In genomic region chr22:37175414-37176144, GRCh38 we compare ENCODE assay signal across 14 cellular contexts. TPM values are rescaled to one million over a fixed set of nuclear protein-coding genes. Genes with fewer than 3 reads are reported as not detected.
A peak's percentile ranks its signal among the peaks of the same experiment; 100 is the strongest.
DNase-seq lines count a peak whose midpoint lies in the region; TF ChIP-seq lines count a peak whose summit lies in the region.
"Had no signal": no experiment of that assay in that cellular context is flagged by ENCODE, and none has a peak within 500 bp of the region (broad histone marks: within the 10 kb centered on the region; RNA-seq: fewer than 3 reads in every experiment).

No MANE protein-coding gene starts in this region.

- H3K36me3 ChIP-seq in mammary epithelial cell (ENCODE audit: insufficient read depth, low read length) (no peaks in the 10 kb centered on the region), uterus (no peaks in the 10 kb centered on the region), HAP-1 (replicated peaks) (no peaks in the 10 kb centered on the region)

- H3K9ac ChIP-seq in mammary epithelial cell (ENCODE audit: insufficient read depth, low read length), result no peak overlapping the region

- DNase-seq in MCF 10A (ENCODE audit: unreplicated experiment), result peak; percentile 57
- DNase-seq in mammary epithelial cell, result no peak
- DNase-seq in coronary artery (ENCODE audit: low spot score), result peak; percentile 36
- peak; percentile 9 to 14 for DNase-seq in uterus
- no peak for DNase-seq in KBM-7
- DNase-seq in cortex of kidney (lab: John Stamatoyannopoulos, UW), result no peak
- no peak for DNase-seq in HAP-1 (ENCODE audit: low spot score in 2 of 2)
- DNase-seq: central memory CD4-positive, alpha-beta T cell; NCI-H1436 treated with DMSO at 0.1 percent for 48 hours had no signal

- H3K27ac Mint-ChIP-seq in MCF 10A (ENCODE audit: low read depth, unreplicated experiment) (no peak overlapping the region), nephron (peak overlapping the region; percentile 83 to 93 (median 86))
- H3K27ac Mint-ChIP-seq: activated naive CD4-positive, alpha-beta T cell treated with anti-CD3 and anti-CD28 coated beads, Interleukin-2, amount 50 U/mL, for 72 hours; progenitor cell of endocrine pancreas had no signal

- peaks cover 7% of the 10 kb centered on the region for H3K4me1 ChIP-seq in mammary epithelial cell (ENCODE audit: insufficient read depth, low read length)
- peaks cover 3 to 29% of the 10 kb centered on the region in 2 donors for H3K4me1 ChIP-seq in uterus
- no peaks in the 10 kb centered on the region for H3K4me1 ChIP-seq in HAP-1

- 62% methylated on average over 10 of the region's 15 CpGs for WGBS in mammary epithelial cell (ENCODE audit: low coverage, missing lambda C conversion rate)

- CTCF ChIA-PET in MCF 10A (lab: Yijun Ruan, JAX) (interaction anchor here (1.0 to 4.2 kb wide), 3 partner anchors 8 to 23 kb away, joined by 3 to 23 read pairs (median 3); no protein-coding TSS in a partner anchor), mammary epithelial cell (lab: Charles Lee; ENCODE audit: low non-redundant PET) (no interaction called here)

- TF ChIP-seq POLR2A in uterus (IDR thresholded peaks at IDR 0.05), result no peak

- TF ChIP-seq CTCF in MCF 10A (IDR thresholded peaks at IDR 0.05; ENCODE audit: unreplicated experiment) (no peak), mammary epithelial cell (conservative IDR thresholded peaks at IDR 0.05 in 1 of 2, IDR thresholded peaks at IDR 0.05 in 1 of 2; ENCODE audit: extremely low read depth in 1 of 2, insufficient read depth in 1 of 2, low read depth in 1 of 2, low read length in 2 of 2) (no peak), coronary artery (IDR thresholded peaks at IDR 0.05) (no peak), nephron (IDR thresholded peaks at IDR 0.05; ENCODE audit: unreplicated experiment in 3 of 3) (no peak), uterus (IDR thresholded peaks at IDR 0.05) (no peak)

- H3K27ac ChIP-seq in mammary epithelial cell (ENCODE audit: insufficient read depth, low read depth, low read length) (no peak overlapping the region), coronary artery (no peak overlapping the region), uterus (peak overlapping the region in 1 of 2 donors; percentile 67)
- H3K27ac ChIP-seq: testis had no signal

- H3K4me3 ChIP-seq in mammary epithelial cell (replicated peaks in 1 of 3; ENCODE audit: insufficient read depth in 1 of 3, low read depth in 2 of 3, low read length in 3 of 3), result no peak overlapping the region
- H3K4me3 ChIP-seq in coronary artery, result peak overlapping the region; percentile 59
- no peak overlapping the region for H3K4me3 ChIP-seq in uterus
- no peak overlapping the region for H3K4me3 ChIP-seq in HAP-1
- H3K4me3 ChIP-seq: testis had no signal

- H3K4me2 ChIP-seq in mammary epithelial cell (ENCODE audit: insufficient read depth, low read depth, low read length), result no peak overlapping the region

- H3K27me3 Mint-ChIP-seq in MCF 10A (ENCODE audit: insufficient read depth, unreplicated experiment) (peaks cover 11% of the 10 kb centered on the region), nephron (ENCODE audit: low read depth) (peaks cover 4% of the 10 kb centered on the region)

- H3K4me3 Mint-ChIP-seq in MCF 10A (ENCODE audit: unreplicated experiment) (peak overlapping the region; percentile 61), nephron (peak overlapping the region in 1 of 3 experiments; percentile 12)

- intact Hi-C loops in MCF 10A (cut with micrococcal nuclease), result no loop called here
- intact Hi-C loops in mammary epithelial cell (cut with micrococcal nuclease), result no loop called here
- intact Hi-C loops in uterus (cut with DNase I; ENCODE audit: low total_unique reads), result no loop called here

- H3K4me1 Mint-ChIP-seq in MCF 10A (ENCODE audit: insufficient read depth, unreplicated experiment) (peaks cover 50% of the 10 kb centered on the region), nephron (peaks cover 75% of the 10 kb centered on the region)

- H4K20me1 ChIP-seq in mammary epithelial cell (ENCODE audit: insufficient read depth, low read length), result no peaks in the 10 kb centered on the region

- H3K79me2 ChIP-seq in mammary epithelial cell (ENCODE audit: insufficient read depth, low read length), result no peaks in the 10 kb centered on the region

- H3K9me3 ChIP-seq in mammary epithelial cell (replicated peaks; ENCODE audit: insufficient read depth, low read length) (no peaks in the 10 kb centered on the region), uterus (no peaks in the 10 kb centered on the region), HAP-1 (no peaks in the 10 kb centered on the region)
- H3K9me3 ChIP-seq: testis had no signal

- H2AFZ ChIP-seq in mammary epithelial cell (ENCODE audit: low read depth, low read length), result no peak overlapping the region

- H3K9me3 Mint-ChIP-seq in MCF 10A (ENCODE audit: unreplicated experiment) (no peaks in the 10 kb centered on the region), nephron (no peaks in the 10 kb centered on the region)
- H3K9me3 Mint-ChIP-seq: activated naive CD4-positive, alpha-beta T cell treated with anti-CD3 and anti-CD28 coated beads, Interleukin-2, amount 50 U/mL, for 72 hours had no signal

- in situ Hi-C loops in mammary epithelial cell (cut with MboI; ENCODE audit: low sequenced_read_pairs in 2 of 2) (no loop called here), KBM-7 (cut with MboI; ENCODE audit: low pct_unique_long_range_greater_than_20kb, low sequenced_read_pairs) (no loop called here), HAP-1 (cut with MboI; ENCODE audit: low sequenced_read_pairs) (no loop called here)

- H3K36me3 Mint-ChIP-seq in MCF 10A (ENCODE audit: insufficient read depth, unreplicated experiment) (no peaks in the 10 kb centered on the region), nephron (ENCODE audit: low read depth) (peaks cover 2% of the 10 kb centered on the region)
- H3K36me3 Mint-ChIP-seq: activated naive CD4-positive, alpha-beta T cell treated with anti-CD3 and anti-CD28 coated beads, Interleukin-2, amount 50 U/mL, for 72 hours had no signal

- H3K27me3 ChIP-seq in mammary epithelial cell (ENCODE audit: insufficient read depth, low read length) (peaks cover 8% of the 10 kb centered on the region), uterus (no peaks in the 10 kb centered on the region), HAP-1 (ENCODE audit: low read depth) (peaks cover 29% of the 10 kb centered on the region)
- H3K27me3 ChIP-seq: testis had no signal

- no TSS peak for BruUV-seq in MCF 10A (replicated peaks; lab: Mats Ljungman, UMichigan)
- BruUV-seq in mammary epithelial cell (replicated peaks; lab: Mats Ljungman, UMichigan), result no TSS peak

- POLR2A ChIA-PET in MCF 10A (lab: Yijun Ruan, JAX), result interaction anchor here (0.9 kb wide), 1 partner anchor 11 kb away, joined by 5 read pairs; no protein-coding TSS in a partner anchor

- dilution Hi-C loops in mammary epithelial cell (cut with HindIII; ENCODE audit: low sequenced_read_pairs), result loop anchor here (5.0 kb wide), 4 partner anchors 37 to 98 kb away; partner anchors contain the start of gene SSTR3

RNA-seq across cellular contexts. Expression of gene C1QTNF6, which starts 12.5 kb away (rescaled TPM):
- total RNA-seq in MCF 10A (2022), result 6.6 and 11.6 TPM in 2 replicates
- total RNA-seq in mammary epithelial cell, result 1 to 10 TPM; 3.3 to 3.7 TPM
- polyA plus RNA-seq in mammary epithelial cell, result 3.1 TPM
- 4.7 TPM for polyA minus RNA-seq in mammary epithelial cell
- total RNA-seq in uterus, result 10 to 100 TPM in 1 of 4 donors, 1 to 10 TPM in 2, under 1 TPM in 1; 0.29 to 16.0 (median 3.1) TPM

RNA-seq across cellular contexts. Expression of gene IL2RB, which starts 25.9 kb away (rescaled TPM):
- total RNA-seq in MCF 10A (2022) (not detected in 2 replicates), mammary epithelial cell (under 1 TPM; 0.40 to 0.50 TPM), uterus (1 to 10 TPM in 1 of 4 donors, under 1 TPM in 1, not detected in 2; 0.48 to 1.6 TPM)
- 0.05 TPM for polyA plus RNA-seq in mammary epithelial cell
- not detected for polyA minus RNA-seq in mammary epithelial cell
- total RNA-seq: progenitor cell of endocrine pancreas had no signal

RNA-seq across cellular contexts. Expression of gene SSTR3, which starts 36.7 kb away (rescaled TPM):
- not detected in 2 replicates for total RNA-seq in MCF 10A (2022)
- not detected for total RNA-seq in mammary epithelial cell
- not detected for polyA plus RNA-seq in mammary epithelial cell
- not detected for polyA minus RNA-seq in mammary epithelial cell
- 1 to 10 TPM in 2 of 4 donors, under 1 TPM in 1, not detected in 1; under 0.01 to 5.8 (median 3.1) TPM for total RNA-seq in uterus
- total RNA-seq: glomerular endothelial cell had no signal

Comparison
In these comparisons a context has a peak if more than half of its experiments do, and no peak if none do; other contexts are left out.
1. DNase-seq: peak in MCF 10A (single experiment), coronary artery (single experiment) and uterus (2 of 2); none in mammary epithelial cell (single experiment), KBM-7 (single experiment), cortex of kidney (single experiment) and HAP-1 (0 of 2).